ENCODE assay signal across 15 cellular contexts in genomic region chr9:124450931-124451661, GRCh38.
A peak's percentile ranks its signal among the peaks of the same experiment; 100 is the strongest.
DNase-seq lines count a peak whose midpoint lies in the region; ATAC-seq and TF ChIP-seq lines count a peak whose summit lies in the region.
"Had no signal": no experiment of that assay in that cellular context is flagged by ENCODE, and none has a peak within 500 bp of the region (broad histone marks: within the 10 kb centered on the region; RNA-seq: fewer than 3 reads in every experiment).

No MANE protein-coding gene starts in this region.

- H3K27me3 ChIP-seq in RWPE2 (ENCODE audit: insufficient read depth, poor library complexity, severe bottlenecking) (no peaks in the 10 kb centered on the region), iPS-15b (ENCODE audit: control insufficient read depth, insufficient read depth, low read length) (peaks cover 31% of the 10 kb centered on the region)
- H3K27me3 ChIP-seq: SJCRH30, testis had no signal

- DNase-seq in GM20000 (ENCODE audit: low spot score) (peak; percentile 49), RWPE2 (ENCODE audit: low spot score) (no peak), retinal pigment epithelial cell (ENCODE audit: low read depth) (no peak), activated T-cell treated with anti-CD3 and anti-CD28 coated beads for 4 hours (no peak)
- DNase-seq: activated T-cell treated with anti-CD3 and anti-CD28 coated beads, Interleukin-2, amount 50 U/mL, for 1 hour; effector memory CD4-positive, alpha-beta T cell; KBM-7; SJCRH30; stimulated activated CD4-positive, alpha-beta T cell treated with anti-CD3 and anti-CD28 coated beads, Interleukin-2, amount 100 ng/mL, for 48 hours; T-helper 9 cell had no signal

- H3K4me1 ChIP-seq in RWPE2 (ENCODE audit: insufficient read depth, poor library complexity, severe bottlenecking) (peaks cover 5% of the 10 kb centered on the region), iPS-15b (ENCODE audit: control insufficient read depth, insufficient read depth, low read length) (peaks cover 6% of the 10 kb centered on the region)
- H3K4me1 ChIP-seq: SJCRH30 had no signal

- H3K9me3 ChIP-seq in RWPE2 (ENCODE audit: severe bottlenecking) (no peaks in the 10 kb centered on the region), iPS-15b (ENCODE audit: control insufficient read depth, insufficient read depth, low read length) (no peaks in the 10 kb centered on the region)
- H3K9me3 ChIP-seq: SJCRH30, testis had no signal

- no peak overlapping the region for H3K27ac ChIP-seq in RWPE2 (ENCODE audit: poor library complexity, severe bottlenecking)
- H3K27ac ChIP-seq: cardiac muscle cell, SJCRH30, testis had no signal

- ATAC-seq in RWPE2 (ENCODE audit: low read depth) (no peak), HG03457 (IDR thresholded peaks at IDR 0.05; ENCODE audit: unreplicated experiment) (no peak), HG02884 (IDR thresholded peaks at IDR 0.05; ENCODE audit: unreplicated experiment) (no peak)

- no peak for TF ChIP-seq CTCF in GM20000 (IDR thresholded peaks at IDR 0.05; ENCODE audit: extremely low read depth, missing control alignments)
- TF ChIP-seq CTCF in RWPE2 (IDR thresholded peaks at IDR 0.05; ENCODE audit: poor library complexity, severe bottlenecking) = no peak
- no peak for TF ChIP-seq CTCF in retinal pigment epithelial cell (conservative IDR thresholded peaks at IDR 0.05; ENCODE audit: low read depth, low read length)

- no peaks in the 10 kb centered on the region for H3K36me3 ChIP-seq in RWPE2 (ENCODE audit: low read depth)
- H3K36me3 ChIP-seq in iPS-15b (ENCODE audit: control insufficient read depth, insufficient read depth, low read length) = peaks cover 3% of the 10 kb centered on the region
- H3K36me3 ChIP-seq: cardiac muscle cell, SJCRH30 had no signal

- H3K4me3 ChIP-seq in RWPE2 (ENCODE audit: severe bottlenecking) = peak overlapping the region; percentile 16
- H3K4me3 ChIP-seq in iPS-15b (ENCODE audit: low read depth, low read length) = peak overlapping the region; percentile 73
- H3K4me3 ChIP-seq in retinal pigment epithelial cell (ENCODE audit: low read length) = peak overlapping the region; percentile 22
- H3K4me3 ChIP-seq: cardiac muscle cell, SJCRH30 had no signal

- no peak overlapping the region for H3K9ac ChIP-seq in iPS-15b (ENCODE audit: low read depth, low read length)

Comparison
In these comparisons a context has a peak if more than half of its experiments do, and no peak if none do; other contexts are left out.
1. H3K4me3 ChIP-seq: peak in every context shown above with its lines; median percentile 73 in iPS-15b; 22 in retinal pigment epithelial cell; 16 in RWPE2.